ENCODE assay signal across 8 cellular contexts in genomic region chr12:12784911-12785814, GRCh38.
DNase-seq lines count a peak whose midpoint lies in the region; FAIRE-seq lines count a peak whose summit lies in the region.

Gene APOLD1, plus strand, starts transcription at chr12:12785659. Its CDS starts 33 bp downstream, at chr12:12785692.

- DNase-seq in NCI-H69 (lab: John Stamatoyannopoulos, UW) (peak; percentile 56), ecto neural progenitor cell (ENCODE audit: low spot score) (peak; percentile 64), NOMO-1 (lab: John Stamatoyannopoulos, UW; ENCODE audit: unreplicated experiment in 2 of 2) (no peak), activated gamma-delta T cell (lab: John Stamatoyannopoulos, UW) (no peak), SIG-M5 (lab: John Stamatoyannopoulos, UW) (no peak), HTR-8/SVneo (ENCODE audit: insufficient read length, low spot score) (no peak)

- no peak for FAIRE-seq in HTR-8/SVneo (lab: Jason Lieb, UNC)

- H3K4me3 ChIP-seq in BLaER1 (peak within 1 kb of the TSS; percentile 70), mucosa of rectum (ENCODE audit: low read length in 2 of 2) (peak within 1 kb of the TSS; percentile 62 to 82)

- H3K9me3 ChIP-seq in BLaER1 (no peaks in the 10 kb centered on the region), mucosa of rectum (ENCODE audit: control insufficient read depth in 2 of 2, low read length in 2 of 2) (no peaks in the 10 kb centered on the region)

- H3K36me3 ChIP-seq in BLaER1 (no peaks in the 10 kb centered on the region), mucosa of rectum (ENCODE audit: control insufficient read depth in 2 of 2, insufficient read depth in 2 of 2, low read length in 2 of 2) (no peaks in the 10 kb centered on the region)

- peaks cover 53% of the 10 kb centered on the region for H3K4me1 ChIP-seq in BLaER1
- H3K4me1 ChIP-seq in mucosa of rectum (ENCODE audit: control insufficient read depth in 2 of 2, insufficient read depth in 2 of 2, low read length in 2 of 2) = peaks cover 16 to 22% of the 10 kb centered on the region in 2 donors

- no peaks in the 10 kb centered on the region for H4K20me1 ChIP-seq in BLaER1

- H3K9ac ChIP-seq in BLaER1 (peak within 1 kb of the TSS; percentile 83), mucosa of rectum (ENCODE audit: low read depth in 1 of 2, low read length in 2 of 2) (peak within 1 kb of the TSS; percentile 80 to 83)

- H3K27me3 ChIP-seq in BLaER1 (no peaks in the 10 kb centered on the region), mucosa of rectum (ENCODE audit: control insufficient read depth in 2 of 2, insufficient read depth in 2 of 2, low read length in 2 of 2) (no peaks in the 10 kb centered on the region)

- H3K27ac ChIP-seq in BLaER1 (peak within 1 kb of the TSS; percentile 91), mucosa of rectum (ENCODE audit: low read depth in 2 of 2, low read length in 2 of 2) (peak within 1 kb of the TSS; percentile 81 to 88)

- peak within 1 kb of the TSS; percentile 86 for H3K4me2 ChIP-seq in BLaER1

Comparison
In these comparisons a context has a peak if more than half of its experiments do, and no peak if none do; other contexts are left out.
1. DNase-seq: peak in NCI-H69 (single experiment) and ecto neural progenitor cell (single experiment); none in NOMO-1 (0 of 2), activated gamma-delta T cell (single experiment), SIG-M5 (single experiment) and HTR-8/SVneo (single experiment).